ENCODE assay signal across 9 cellular contexts in genomic region chr4:79213040-79213439, GRCh38.
"Had no signal": no experiment of that assay in that cellular context is flagged by ENCODE, and none has a peak within 500 bp of the region (broad histone marks: within the 10 kb centered on the region; RNA-seq: fewer than 3 reads in every experiment).

No MANE protein-coding gene starts in this region.

- ATAC-seq: HCT116 had no signal

- H3K27ac ChIP-seq: GM23248, KMS-11 had no signal

- H3K9me3 ChIP-seq: HAP-1 had no signal

- H3K4me3 ChIP-seq: GM23248, HAP-1 had no signal

- DNase-seq: GM23248, GOT3, H7, HFFc6, IMR-90 had no signal

- H3K4me2 ChIP-seq: KMS-11 had no signal

- H3K9ac ChIP-seq: GM23248, KMS-11 had no signal

- H3K4me3 Mint-ChIP-seq: HFFc6 had no signal

- H2AFZ ChIP-seq: GM23248 had no signal

- FAIRE-seq: HTR-8/SVneo had no signal

- H3K36me3 ChIP-seq: HAP-1 had no signal

- H3K27ac Mint-ChIP-seq: HFFc6 had no signal

- H3K4me1 ChIP-seq: HAP-1 had no signal
